ENCODE assay signal across 29 cellular contexts in genomic region chr2:132589966-132590365, GRCh38.
"Had no signal": no experiment of that assay in that cellular context is flagged by ENCODE, and none has a peak within 500 bp of the region (broad histone marks: within the 10 kb centered on the region; RNA-seq: fewer than 3 reads in every experiment).

No MANE protein-coding gene starts in this region.

- DNase-seq: colonic mucosa; effector CD8-positive, alpha-beta T cell; foreskin melanocyte; glutamatergic neuron; heart right ventricle; hypothalamus; mesenchymal stem cell; mucosa of descending colon; naive B cell; pancreas; stimulated activated CD4-positive, alpha-beta T cell treated with anti-CD3 and anti-CD28 coated beads, Interleukin-12 subunit alpha, Interleukin-12 subunit beta, amount 100 ng/mL, for 4 hours; stimulated activated CD4-positive, alpha-beta T cell treated with anti-CD3 and anti-CD28 coated beads, Interleukin-1b, Interleukin-23, amount 100 ng/mL, for 48 hours; stimulated activated CD4-positive, alpha-beta T cell treated with anti-CD3 and anti-CD28 coated beads, Interleukin-4, amount 100 ng/mL, for 1 hour; stimulated activated CD8-positive, alpha-beta memory T cell treated with anti-CD3 and anti-CD28 coated beads, Interleukin-4, amount 100 ng/mL, for 48 hours; stimulated activated naive CD4-positive, alpha-beta T cell; stimulated activated naive CD8-positive, alpha-beta T cell treated with anti-CD3 and anti-CD28 coated beads, Interleukin-15, amount 100 ng/mL, for 72 hours; transverse colon; upper lobe of right lung; uterus had no signal

- H3K4me1 Mint-ChIP-seq: naive B cell; stimulated activated naive CD8-positive, alpha-beta T cell treated with anti-CD3 and anti-CD28 coated beads, Interleukin-15, amount 100 ng/mL, for 72 hours had no signal

- H3K4me2 ChIP-seq: smooth muscle cell had no signal

- H3K27ac Mint-ChIP-seq: dendritic cell treated with granulocyte-macrophage colony-stimulating factor and Interleukin-4, amounts not matched to agents 40 ng/mL and 50 ng/mL, for 4 days; mesothelial cell of epicardium; naive B cell; natural killer cell treated with Interleukin-12 subunit alpha and Interleukin-12 subunit beta and Interleukin-15 and Interleukin-18, amount 100 ng/mL, for 72 hours; stimulated activated naive CD8-positive, alpha-beta T cell treated with anti-CD3 and anti-CD28 coated beads, Interleukin-15, amount 100 ng/mL, for 72 hours had no signal

- H3K9me3 Mint-ChIP-seq: dendritic cell treated with granulocyte-macrophage colony-stimulating factor and Interleukin-4, amounts not matched to agents 40 ng/mL and 50 ng/mL, for 4 days; mesothelial cell of epicardium had no signal

- H3K9me3 ChIP-seq: colonic mucosa, esophagus muscularis mucosa, heart right ventricle, mucosa of descending colon, neutrophil, pancreas, suprapubic skin, transverse colon, upper lobe of right lung, uterus had no signal

- H3K36me3 Mint-ChIP-seq: mesothelial cell of epicardium; naive B cell; natural killer cell treated with Interleukin-12 subunit alpha and Interleukin-12 subunit beta and Interleukin-15 and Interleukin-18, amount 100 ng/mL, for 72 hours had no signal

- H3K36me3 ChIP-seq: colonic mucosa, esophagus muscularis mucosa, heart right ventricle, neutrophil, pancreas, suprapubic skin, transverse colon, upper lobe of right lung, uterus had no signal

- FAIRE-seq: endothelial cell of umbilical vein, keratinocyte, pancreas had no signal

- H3K4me1 ChIP-seq: colonic mucosa, esophagus muscularis mucosa, heart right ventricle, pancreas, suprapubic skin, upper lobe of right lung, uterus had no signal

- H3K27ac ChIP-seq: colonic mucosa, esophagus muscularis mucosa, heart right ventricle, neutrophil, pancreas, suprapubic skin, transverse colon, upper lobe of right lung, uterus had no signal

- ATAC-seq: heart right ventricle; mucosa of descending colon; natural killer cell treated with Interleukin-12 subunit alpha and Interleukin-12 subunit beta and Interleukin-15 and Interleukin-18, amount 100 ng/mL, for 72 hours; pancreas; sciatic nerve; stimulated activated naive CD8-positive, alpha-beta T cell treated with anti-CD3 and anti-CD28 coated beads, Interleukin-15, amount 100 ng/mL, for 72 hours; upper lobe of right lung had no signal

- H3K27me3 ChIP-seq: colonic mucosa, esophagus muscularis mucosa, neutrophil, pancreas, suprapubic skin, transverse colon, upper lobe of right lung, uterus had no signal

- H3K27me3 Mint-ChIP-seq: natural killer cell treated with Interleukin-12 subunit alpha and Interleukin-12 subunit beta and Interleukin-15 and Interleukin-18, amount 100 ng/mL, for 72 hours; stimulated activated naive CD8-positive, alpha-beta T cell treated with anti-CD3 and anti-CD28 coated beads, Interleukin-15, amount 100 ng/mL, for 72 hours had no signal

- H3K4me3 ChIP-seq: colonic mucosa, esophagus muscularis mucosa, heart right ventricle, mucosa of descending colon, pancreas, smooth muscle cell, suprapubic skin, transverse colon, upper lobe of right lung, uterus had no signal

- H3K4me3 Mint-ChIP-seq: dendritic cell treated with granulocyte-macrophage colony-stimulating factor and Interleukin-4, amounts not matched to agents 40 ng/mL and 50 ng/mL, for 4 days; mesothelial cell of epicardium; naive B cell; natural killer cell treated with Interleukin-12 subunit alpha and Interleukin-12 subunit beta and Interleukin-15 and Interleukin-18, amount 100 ng/mL, for 72 hours; stimulated activated naive CD8-positive, alpha-beta T cell treated with anti-CD3 and anti-CD28 coated beads, Interleukin-15, amount 100 ng/mL, for 72 hours had no signal
